13 cellular contexts compared by ENCODE assay signal in genomic region chr17:784143-784542, GRCh38. TPM values are rescaled to one million over a fixed set of nuclear protein-coding genes. Genes with fewer than 3 reads are reported as not detected.
DNase-seq lines count a peak whose midpoint lies in the region; ATAC-seq, FAIRE-seq and TF ChIP-seq lines count a peak whose summit lies in the region.
"Had no signal": no experiment of that assay in that cellular context is flagged by ENCODE, and none has a peak within 500 bp of the region (broad histone marks: within the 10 kb centered on the region; RNA-seq: fewer than 3 reads in every experiment).

No MANE protein-coding gene starts in this region.

- H3K27ac ChIP-seq in GM23248 (no peak overlapping the region), keratinocyte (ENCODE audit: control insufficient read depth, insufficient read depth, low read length) (no peak overlapping the region), SK-N-SH (ENCODE audit: low read depth in 2 of 2, low read length in 1 of 2) (no peak overlapping the region)
- H3K27ac ChIP-seq: colonic mucosa, HL-60, left ventricle myocardium inferior had no signal

- no peaks in the 10 kb centered on the region for H3K9me1 ChIP-seq in keratinocyte (ENCODE audit: control insufficient read depth, extremely low read depth, insufficient read depth, low read length)

- POLR2A ChIA-PET in activated CD8-positive, alpha-beta T cell treated with anti-CD3 and anti-CD28 coated beads for 36 hours (lab: Charles Lee): interaction anchor here (0.6 kb wide), 1 partner anchor 313 kb away, joined by 3 read pairs; no protein-coding TSS in a partner anchor
- POLR2A ChIA-PET in SK-N-SH (lab: Yijun Ruan, JAX): no interaction called here

- H3K4me3 Mint-ChIP-seq in activated CD8-positive, alpha-beta T cell treated with anti-CD3 and anti-CD28 coated beads for 36 hours: peak overlapping the region; percentile 89

- no peaks in the 10 kb centered on the region for H3K9me3 ChIP-seq in GM23248 (ENCODE audit: low read depth)
- no peaks in the 10 kb centered on the region for H3K9me3 ChIP-seq in keratinocyte (ENCODE audit: control insufficient read depth, low read depth, low read length)
- H3K9me3 ChIP-seq in SK-N-SH: no peaks in the 10 kb centered on the region
- H3K9me3 ChIP-seq: colonic mucosa, left ventricle myocardium inferior had no signal

- TF ChIP-seq CTCF in activated CD8-positive, alpha-beta T cell treated with anti-CD3 and anti-CD28 coated beads for 36 hours (IDR thresholded peaks at IDR 0.05): no peak
- TF ChIP-seq CTCF in keratinocyte (optimal IDR thresholded peaks at IDR 0.05 in 1 of 3, IDR thresholded peaks at IDR 0.05 in 1 of 3, conservative IDR thresholded peaks at IDR 0.05 in 1 of 3; ENCODE audit: extremely low read depth in 1 of 3, insufficient read depth in 2 of 3, low read length in 3 of 3): no peak
- TF ChIP-seq CTCF in SK-N-SH (IDR thresholded peaks at IDR 0.05): no peak

- DNase-seq in AG08396 (ENCODE audit: low spot score): peak; percentile 22
- peak; percentile 49 for DNase-seq in GM23248
- DNase-seq in activated CD8-positive, alpha-beta T cell treated with anti-CD3 and anti-CD28 coated beads for 36 hours: no peak
- DNase-seq in keratinocyte (ENCODE audit: low read depth, low spot score): no peak
- DNase-seq in erythroblast (lab: John Stamatoyannopoulos, UW): no peak
- no peak for DNase-seq in foreskin melanocyte
- no peak for DNase-seq in anterior cingulate cortex (lab: John Stamatoyannopoulos, UW)
- DNase-seq in SK-N-SH: no peak
- DNase-seq: colonic mucosa, left ventricle myocardium inferior, NCI-H1105 treated with DMSO at 0.1 percent for 48 hours, NCI-H748 treated with DMSO at 0.1 percent for 48 hours had no signal

- H3K4me1 Mint-ChIP-seq in activated CD8-positive, alpha-beta T cell treated with anti-CD3 and anti-CD28 coated beads for 36 hours (ENCODE audit: low read depth): peaks cover 32% of the 10 kb centered on the region

- no peak for FAIRE-seq in keratinocyte (lab: Jason Lieb, UNC)

- H4K20me1 ChIP-seq in GM23248 (ENCODE audit: insufficient read depth): no peaks in the 10 kb centered on the region
- no peaks in the 10 kb centered on the region for H4K20me1 ChIP-seq in keratinocyte (ENCODE audit: control insufficient read depth, extremely low read depth, insufficient read depth, low read length)
- H4K20me1 ChIP-seq in SK-N-SH (ENCODE audit: insufficient read depth): no peaks in the 10 kb centered on the region

- TF ChIP-seq POLR2A in erythroblast (IDR thresholded peaks at IDR 0.05; ENCODE audit: low read length): no peak

- no peak for TF ChIP-seq RAD21 in SK-N-SH (IDR thresholded peaks at IDR 0.05; ENCODE audit: low read length)

- H3K4me3 ChIP-seq in GM23248 (no peak overlapping the region), keratinocyte (ENCODE audit: control insufficient read depth in 2 of 3, extremely low read depth in 1 of 3, insufficient read depth in 2 of 3, low read depth in 1 of 3, low read length in 3 of 3) (no peak overlapping the region), SK-N-SH (ENCODE audit: low read depth in 2 of 2, low read length in 1 of 2) (no peak overlapping the region)
- H3K4me3 ChIP-seq: colonic mucosa had no signal

- H3K9me3 Mint-ChIP-seq in activated CD8-positive, alpha-beta T cell treated with anti-CD3 and anti-CD28 coated beads for 36 hours: no peaks in the 10 kb centered on the region

- H3K36me3 ChIP-seq in GM23248 (ENCODE audit: low read depth) (peaks cover 7% of the 10 kb centered on the region; the same call in 1 of the 2 replicates), keratinocyte (ENCODE audit: control insufficient read depth in 2 of 2, extremely low read depth in 1 of 2, insufficient read depth in 2 of 2, low read length in 2 of 2) (peaks cover 5 to 21% of the 10 kb centered on the region in 2 experiments), SK-N-SH (replicated peaks in 1 of 2; ENCODE audit: control insufficient read depth in 1 of 2, insufficient read depth in 2 of 2, low read length in 1 of 2) (peaks cover 21 to 23% of the 10 kb centered on the region in 2 experiments)

- no peak for TF ChIP-seq EP300 in SK-N-SH (IDR thresholded peaks at IDR 0.05; ENCODE audit: borderline replicate concordance in 1 of 2, low read depth in 1 of 2, low read length in 1 of 2)

- H2AFZ ChIP-seq in GM23248 (no peak overlapping the region), keratinocyte (ENCODE audit: control insufficient read depth, low read length) (no peak overlapping the region), SK-N-SH (ENCODE audit: low read depth) (no peak overlapping the region)

- intact Hi-C loops in activated CD8-positive, alpha-beta T cell treated with anti-CD3 and anti-CD28 coated beads for 36 hours (cut with micrococcal nuclease): no loop called here

- in situ Hi-C loops in GM23248 (cut with MboI): no loop called here

- CTCF ChIA-PET in activated CD8-positive, alpha-beta T cell treated with anti-CD3 and anti-CD28 coated beads for 36 hours (lab: Charles Lee): interaction anchor here (1.3 kb wide), 1 partner anchor 212 kb away, joined by 3 read pairs; the partner anchor contains the start of gene TIMM22
- CTCF ChIA-PET in SK-N-SH (lab: Yijun Ruan, JAX): no interaction called here

- H3K9me2 ChIP-seq in GM23248 (ENCODE audit: insufficient read depth) (no peaks in the 10 kb centered on the region), SK-N-SH (no peaks in the 10 kb centered on the region)

- H3K27me3 ChIP-seq in GM23248 (replicated peaks; ENCODE audit: insufficient read depth) (no peaks in the 10 kb centered on the region), keratinocyte (ENCODE audit: control insufficient read depth, extremely low read depth, insufficient read depth, low read length) (no peaks in the 10 kb centered on the region), SK-N-SH (ENCODE audit: insufficient read depth) (no peaks in the 10 kb centered on the region)
- H3K27me3 ChIP-seq: colonic mucosa had no signal

- H3K27me3 Mint-ChIP-seq in activated CD8-positive, alpha-beta T cell treated with anti-CD3 and anti-CD28 coated beads for 36 hours: no peaks in the 10 kb centered on the region

- H3F3A ChIP-seq in GM23248 (ENCODE audit: insufficient read depth) (no peaks in the 10 kb centered on the region), SK-N-SH (replicated peaks; ENCODE audit: insufficient read depth) (no peaks in the 10 kb centered on the region)

- H3K4me2 ChIP-seq in GM23248 (ENCODE audit: unreplicated experiment) (peak overlapping the region; percentile 92), keratinocyte (ENCODE audit: control insufficient read depth, extremely low read depth, insufficient read depth, low read depth, low read length) (peak overlapping the region; percentile 76), SK-N-SH (no peak overlapping the region)

- peaks cover 83% of the 10 kb centered on the region for H3K79me2 ChIP-seq in GM23248 (ENCODE audit: insufficient read depth)
- H3K79me2 ChIP-seq in keratinocyte (ENCODE audit: control insufficient read depth, insufficient read depth, low read length): peaks cover 63% of the 10 kb centered on the region
- H3K79me2 ChIP-seq in SK-N-SH (ENCODE audit: insufficient read depth): peaks cover 62% of the 10 kb centered on the region

- ATAC-seq in activated CD8-positive, alpha-beta T cell treated with anti-CD3 and anti-CD28 coated beads for 36 hours: no peak

- 69 to 75% methylated on average over 3 of the region's 3 CpGs for WGBS in GM23248 (ENCODE audit: low coverage in 1 of 2, low lambda C conversion rate in 2 of 2, missing lambda C conversion rate in 2 of 2), 2 experiments
- 45% methylated on average over 3 of the region's 3 CpGs for WGBS in SK-N-SH (ENCODE audit: low lambda C conversion rate)

- dilution Hi-C loops in keratinocyte (cut with MboI; ENCODE audit: extremely low pct_ligation_motif_present, low sequenced_read_pairs): loop anchor here (25.0 kb wide), 1 partner anchor 203 kb away; the partner anchor contains the start of genes NXN and TIMM22

- H3K36me3 Mint-ChIP-seq in activated CD8-positive, alpha-beta T cell treated with anti-CD3 and anti-CD28 coated beads for 36 hours (ENCODE audit: low read depth): peaks cover 26% of the 10 kb centered on the region

- H3K4me1 ChIP-seq in GM23248 (ENCODE audit: insufficient read depth) (peaks cover 10% of the 10 kb centered on the region), keratinocyte (ENCODE audit: control insufficient read depth, extremely low read depth, insufficient read depth, low read length) (peaks cover 33% of the 10 kb centered on the region), SK-N-SH (ENCODE audit: control insufficient read depth in 1 of 2, insufficient read depth in 2 of 2, low read depth in 1 of 2, low read length in 1 of 2) (peaks cover 9 to 15% of the 10 kb centered on the region in 2 experiments)

- H3K9ac ChIP-seq in GM23248 (0 out of 2 replicates have a peak overlapping the region, but pooled peaks have one; percentile 91), keratinocyte (ENCODE audit: control insufficient read depth, extremely low read depth, insufficient read depth, low read length) (no peak overlapping the region), SK-N-SH (no peak overlapping the region)

- H3K27ac Mint-ChIP-seq in activated CD8-positive, alpha-beta T cell treated with anti-CD3 and anti-CD28 coated beads for 36 hours: peak overlapping the region; percentile 22

RNA-seq across cellular contexts. Expression of gene MRM3, which starts 2.0 kb away (rescaled TPM):
- total RNA-seq in GM23248 (2014; rRNA removed; shearing (Covaris generic)): 19.1 and 28.7 TPM in 2 replicates
- polyA plus RNA-seq in GM23248 (2016; fragmentation: Nextera tagmentation; extraction: Ambion mirVana) (19.3 and 21.7 TPM in 2 replicates), keratinocyte (10.9 to 15.5 TPM (median 11.5 TPM) in 3 replicates), SK-N-SH (2012; rRNA removed) (16.4 and 17.4 TPM in 2 replicates)
- 10 to 100 TPM; 35.5 to 36.2 TPM for total RNA-seq in activated CD8-positive, alpha-beta T cell treated with anti-CD3 and anti-CD28 coated beads for 36 hours
- 8.8 TPM for polyA plus RNA-seq in keratinocyte (2011; ENCODE audit: low read depth)
- 7.2 and 8.9 TPM in 2 replicates for polyA plus RNA-seq in keratinocyte (2011; cell fraction: cytosol; rRNA removed)
- polyA plus RNA-seq in keratinocyte (2011; cell fraction: nucleus; rRNA removed): 8.3 and 8.8 TPM in 2 replicates
- 12.9 and 13.8 TPM in 2 replicates for polyA plus RNA-seq in keratinocyte (2012; ENCODE audit: low replicate concordance)
- polyA minus RNA-seq in keratinocyte: 3.3 to 8.7 TPM (median 5.5 TPM) in 3 replicates
- 6.9 TPM for polyA minus RNA-seq in keratinocyte (2011; cell fraction: cytosol; rRNA and poly(A)+ RNA removed)
- 6.1 and 6.4 TPM in 2 replicates for polyA minus RNA-seq in keratinocyte (2011; cell fraction: nucleus; rRNA and poly(A)+ RNA removed)
- polyA plus RNA-seq in SK-N-SH (2012; cell fraction: cytosol; rRNA removed): 13.0 and 15.4 TPM in 2 replicates
- polyA plus RNA-seq in SK-N-SH (2012; cell fraction: nucleus; rRNA removed): 14.5 and 16.5 TPM in 2 replicates

RNA-seq across cellular contexts. Expression of gene GLOD4, which starts 2.1 kb away (rescaled TPM):
- 76.3 and 85.7 TPM in 2 replicates for total RNA-seq in GM23248 (2014; rRNA removed; shearing (Covaris generic))
- polyA plus RNA-seq in GM23248 (2016; fragmentation: Nextera tagmentation; extraction: Ambion mirVana): 63.5 and 67.7 TPM in 2 replicates
- 10 to 100 TPM; 47.3 to 55.2 TPM for total RNA-seq in activated CD8-positive, alpha-beta T cell treated with anti-CD3 and anti-CD28 coated beads for 36 hours
- 47.1 to 71.9 TPM (median 62.8 TPM) in 3 replicates for polyA plus RNA-seq in keratinocyte
- polyA plus RNA-seq in keratinocyte (2011; ENCODE audit: low read depth): 117 TPM
- 48.9 and 63.3 TPM in 2 replicates for polyA plus RNA-seq in keratinocyte (2011; cell fraction: cytosol; rRNA removed)
- polyA plus RNA-seq in keratinocyte (2011; cell fraction: nucleus; rRNA removed): 89.0 and 91.2 TPM in 2 replicates
- 63.4 and 74.8 TPM in 2 replicates for polyA plus RNA-seq in keratinocyte (2012; ENCODE audit: low replicate concordance)
- 5.8 to 50.7 TPM (median 17.0 TPM) in 3 replicates for polyA minus RNA-seq in keratinocyte
- polyA minus RNA-seq in keratinocyte (2011; cell fraction: cytosol; rRNA and poly(A)+ RNA removed): 15.5 TPM
- 13.0 and 25.7 TPM in 2 replicates for polyA minus RNA-seq in keratinocyte (2011; cell fraction: nucleus; rRNA and poly(A)+ RNA removed)
- polyA plus RNA-seq in SK-N-SH (2012; rRNA removed): 34.3 and 40.0 TPM in 2 replicates
- polyA plus RNA-seq in SK-N-SH (2012; cell fraction: cytosol; rRNA removed): 45.0 and 56.7 TPM in 2 replicates
- polyA plus RNA-seq in SK-N-SH (2012; cell fraction: nucleus; rRNA removed): 26.1 and 46.1 TPM in 2 replicates

RNA-seq across cellular contexts. Expression of gene GEMIN4, which starts 32.1 kb away (rescaled TPM):
- total RNA-seq in GM23248 (2014; rRNA removed; shearing (Covaris generic)): 9.7 and 11.1 TPM in 2 replicates
- polyA plus RNA-seq in GM23248 (2016; fragmentation: Nextera tagmentation; extraction: Ambion mirVana) (18.0 and 18.2 TPM in 2 replicates), keratinocyte (29.5 to 34.2 TPM (median 30.2 TPM) in 3 replicates), SK-N-SH (2012; rRNA removed) (10.7 and 12.5 TPM in 2 replicates)
- total RNA-seq in activated CD8-positive, alpha-beta T cell treated with anti-CD3 and anti-CD28 coated beads for 36 hours: 10 to 100 TPM; 52.8 to 55.8 TPM
- 8.8 TPM for polyA plus RNA-seq in keratinocyte (2011; ENCODE audit: low read depth)
- polyA plus RNA-seq in keratinocyte (2011; cell fraction: cytosol; rRNA removed): 18.4 and 23.9 TPM in 2 replicates
- polyA plus RNA-seq in keratinocyte (2011; cell fraction: nucleus; rRNA removed): 29.3 and 45.9 TPM in 2 replicates
- polyA plus RNA-seq in keratinocyte (2012; ENCODE audit: low replicate concordance): 16.2 and 29.7 TPM in 2 replicates
- 35.9 to 107 TPM (median 40.7 TPM) in 3 replicates for polyA minus RNA-seq in keratinocyte
- 26.7 TPM for polyA minus RNA-seq in keratinocyte (2011; cell fraction: cytosol; rRNA and poly(A)+ RNA removed)
- polyA minus RNA-seq in keratinocyte (2011; cell fraction: nucleus; rRNA and poly(A)+ RNA removed): 26.0 and 32.7 TPM in 2 replicates
- polyA plus RNA-seq in SK-N-SH (2012; cell fraction: cytosol; rRNA removed): 5.6 and 8.4 TPM in 2 replicates
- polyA plus RNA-seq in SK-N-SH (2012; cell fraction: nucleus; rRNA removed): 13.3 and 15.9 TPM in 2 replicates

RNA-seq across cellular contexts. Expression of gene TLCD3A, which starts 51.7 kb away (rescaled TPM):
- total RNA-seq in GM23248 (2014; rRNA removed; shearing (Covaris generic)): 48.9 and 56.4 TPM in 2 replicates
- polyA plus RNA-seq in GM23248 (2016; fragmentation: Nextera tagmentation; extraction: Ambion mirVana): 42.2 and 49.2 TPM in 2 replicates
- 10 to 100 TPM; 30.9 to 34.4 TPM for total RNA-seq in activated CD8-positive, alpha-beta T cell treated with anti-CD3 and anti-CD28 coated beads for 36 hours
- 34.1 to 44.3 TPM (median 41.1 TPM) in 3 replicates for polyA plus RNA-seq in keratinocyte
- polyA plus RNA-seq in keratinocyte (2011; ENCODE audit: low read depth): 10.9 TPM
- polyA plus RNA-seq in keratinocyte (2011; cell fraction: cytosol; rRNA removed): 34.1 and 36.9 TPM in 2 replicates
- polyA plus RNA-seq in keratinocyte (2011; cell fraction: nucleus; rRNA removed): 39.3 and 44.7 TPM in 2 replicates
- polyA plus RNA-seq in keratinocyte (2012; ENCODE audit: low replicate concordance): 25.2 and 45.1 TPM in 2 replicates
- 47.0 to 93.3 TPM (median 50.5 TPM) in 3 replicates for polyA minus RNA-seq in keratinocyte
- 43.4 TPM for polyA minus RNA-seq in keratinocyte (2011; cell fraction: cytosol; rRNA and poly(A)+ RNA removed)
- polyA minus RNA-seq in keratinocyte (2011; cell fraction: nucleus; rRNA and poly(A)+ RNA removed): 20.7 and 34.0 TPM in 2 replicates
- polyA plus RNA-seq in SK-N-SH (2012; rRNA removed): 31.7 and 34.4 TPM in 2 replicates
- 27.5 and 33.4 TPM in 2 replicates for polyA plus RNA-seq in SK-N-SH (2012; cell fraction: cytosol; rRNA removed)
- 20.3 and 20.8 TPM in 2 replicates for polyA plus RNA-seq in SK-N-SH (2012; cell fraction: nucleus; rRNA removed)

Comparison
In these comparisons a context has a peak if more than half of its experiments do, and no peak if none do; other contexts are left out.
1. DNase-seq: peak in AG08396 (single experiment) and GM23248 (single experiment); none in activated CD8-positive, alpha-beta T cell treated with anti-CD3 and anti-CD28 coated beads for 36 hours (single experiment), keratinocyte (single experiment), erythroblast (0 of 2), foreskin melanocyte (single experiment), anterior cingulate cortex (0 of 58) and SK-N-SH (single experiment).